ENCODE assay signal across 8 cellular contexts in the genomic region with DNA sequence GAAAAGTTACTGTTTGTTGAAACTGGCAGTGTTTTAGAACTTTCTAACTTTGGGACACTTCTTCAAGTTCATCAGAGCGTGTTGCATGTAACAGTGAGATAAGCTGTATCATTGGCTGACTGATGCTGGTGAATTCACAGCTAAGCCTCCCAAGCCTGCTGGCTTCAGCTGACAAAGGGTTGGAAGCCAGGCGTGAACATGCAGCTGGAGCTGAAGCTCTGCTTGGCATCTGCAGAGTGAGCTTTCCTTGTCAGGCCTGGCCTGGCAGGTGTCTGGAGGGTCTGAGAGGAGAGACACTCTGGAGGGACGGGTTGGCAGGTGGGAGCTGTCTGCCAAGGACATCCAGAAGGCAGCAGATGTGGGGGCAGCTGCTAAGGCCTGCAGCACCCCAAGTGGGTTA. TPM values are rescaled to one million over a fixed set of nuclear protein-coding genes. Genes with fewer than 3 reads are reported as not detected.
A peak's percentile ranks its signal among the peaks of the same experiment; 100 is the strongest.
DNase-seq lines count a peak whose midpoint lies in the region; ATAC-seq and TF ChIP-seq lines count a peak whose summit lies in the region.

No MANE protein-coding gene starts in this region.

- peak overlapping the region; percentile 35 for H2BK20ac ChIP-seq in IMR-90 (ENCODE audit: low read depth, low read length)

- no peaks in the 10 kb centered on the region for H3K9me3 Mint-ChIP-seq in activated CD8-positive, alpha-beta T cell treated with anti-CD3 and anti-CD28 coated beads for 36 hours
- no peaks in the 10 kb centered on the region for H3K9me3 Mint-ChIP-seq in Calu3 (ENCODE audit: low read depth, unreplicated experiment)

- peak overlapping the region; percentile 87 for H3K4me2 ChIP-seq in IMR-90 (ENCODE audit: low read depth, low read length)

- BruUV-seq in IMR-90 (replicated peaks; lab: Mats Ljungman, UMichigan) (no TSS peak), Calu3 (replicated peaks; lab: Mats Ljungman, UMichigan) (no TSS peak)

- H3K9ac ChIP-seq in IMR-90 (ENCODE audit: low read depth, low read length) = peak overlapping the region; percentile 76

- peak overlapping the region; percentile 97 for H3K27ac Mint-ChIP-seq in activated CD8-positive, alpha-beta T cell treated with anti-CD3 and anti-CD28 coated beads for 36 hours
- no peak overlapping the region for H3K27ac Mint-ChIP-seq in Calu3 (ENCODE audit: unreplicated experiment)

- TF ChIP-seq CTCF in BE2C (IDR thresholded peaks at IDR 0.05; ENCODE audit: low read depth, low read length) = no peak
- TF ChIP-seq CTCF in IMR-90 (conservative IDR thresholded peaks at IDR 0.05; ENCODE audit: low read depth, low read length) = no peak
- no peak for TF ChIP-seq CTCF in activated CD8-positive, alpha-beta T cell treated with anti-CD3 and anti-CD28 coated beads for 36 hours (IDR thresholded peaks at IDR 0.05)
- no peak for TF ChIP-seq CTCF in left lung (IDR thresholded peaks at IDR 0.05)
- no peak for TF ChIP-seq CTCF in vagina (IDR thresholded peaks at IDR 0.05)
- TF ChIP-seq CTCF in Calu3 (IDR thresholded peaks at IDR 0.05; ENCODE audit: unreplicated experiment) = no peak

- peak overlapping the region; percentile 91 for H3K4me3 Mint-ChIP-seq in activated CD8-positive, alpha-beta T cell treated with anti-CD3 and anti-CD28 coated beads for 36 hours
- no peak overlapping the region for H3K4me3 Mint-ChIP-seq in Calu3 (ENCODE audit: low read depth, unreplicated experiment)

- 59% methylated on average over 2 of the region's 3 CpGs; no CpG with 5 or more reads in 1 of the 2 experiments for WGBS in IMR-90 (ENCODE audit: extremely low coverage in 2 of 2, insufficient read length in 1 of 2), 2 experiments

- intact Hi-C loops in IMR-90 (cut with micrococcal nuclease) = no loop called here
- intact Hi-C loops in activated CD8-positive, alpha-beta T cell treated with anti-CD3 and anti-CD28 coated beads for 36 hours (cut with micrococcal nuclease) = loop anchor here (5.0 kb wide), 1 partner anchor 81 kb away; no protein-coding TSS in a partner anchor
- intact Hi-C loops in left lung (cut with DNase I) = no loop called here
- intact Hi-C loops in vagina (cut with DNase I) = no loop called here
- intact Hi-C loops in Calu3 (cut with micrococcal nuclease; ENCODE audit: unreplicated experiment) = no loop called here

- CTCF ChIA-PET in IMR-90 (lab: Yijun Ruan, JAX) = interaction anchor here (0.6 kb wide), 1 partner anchor 12 kb away, joined by 5 read pairs; no protein-coding TSS in a partner anchor
- CTCF ChIA-PET in activated CD8-positive, alpha-beta T cell treated with anti-CD3 and anti-CD28 coated beads for 36 hours (lab: Charles Lee) = interaction anchor here (0.7 to 6.4 kb wide), 6 partner anchors 19 to 197 kb away, joined by 3 to 40 read pairs (median 8); a partner anchor contains a TSS
- CTCF ChIA-PET in Calu3 (lab: Charles Lee) = no interaction called here

- no peaks in the 10 kb centered on the region for H3K27me3 Mint-ChIP-seq in activated CD8-positive, alpha-beta T cell treated with anti-CD3 and anti-CD28 coated beads for 36 hours
- H3K27me3 Mint-ChIP-seq in Calu3 (ENCODE audit: unreplicated experiment) = peaks cover 12% of the 10 kb centered on the region

- POLR2A ChIA-PET in IMR-90 (lab: Charles Lee; ENCODE audit: unreplicated experiment) = interaction anchor here (0.6 kb wide), 1 partner anchor 21 kb away, joined by 10 read pairs; no protein-coding TSS in a partner anchor
- POLR2A ChIA-PET in activated CD8-positive, alpha-beta T cell treated with anti-CD3 and anti-CD28 coated beads for 36 hours (lab: Charles Lee) = interaction anchor here (0.7 to 5.8 kb wide), 6 partner anchors 10 to 295 kb away, joined by 3 to 30 read pairs (median 4); a partner anchor contains a TSS

- peaks cover 22% of the 10 kb centered on the region for H4K20me1 ChIP-seq in IMR-90 (ENCODE audit: insufficient read depth, low read length)

- dilution Hi-C loops in IMR-90 (cut with HindIII; ENCODE audit: low sequenced_read_pairs, unreplicated experiment) = no loop called here

- H2BK15ac ChIP-seq in IMR-90 (ENCODE audit: low read depth, low read length) = peak overlapping the region; percentile 29; the same call in 1 of the 3 replicates

- peak overlapping the region; percentile 97 for H3K14ac ChIP-seq in IMR-90 (replicated peaks; ENCODE audit: low read depth, low read length)

- H2AFZ ChIP-seq in IMR-90 (replicated peaks; ENCODE audit: low read length, poor library complexity) = peak overlapping the region; percentile 94

- H3K27ac ChIP-seq in IMR-90 (ENCODE audit: insufficient read depth, low read length) = peak overlapping the region; percentile 89
- peak overlapping the region; percentile 4 to 92 for H3K27ac ChIP-seq in left lung
- peak overlapping the region; percentile 70 for H3K27ac ChIP-seq in vagina

- peaks cover 4% of the 10 kb centered on the region; the same call in 1 of the 2 replicates for H3K4me1 ChIP-seq in BE2C
- H3K4me1 ChIP-seq in IMR-90 (ENCODE audit: control insufficient read depth, insufficient read depth, low read length) = peaks cover 23% of the 10 kb centered on the region
- peaks cover 3 to 86% of the 10 kb centered on the region in 2 donors for H3K4me1 ChIP-seq in left lung
- H3K4me1 ChIP-seq in vagina = peaks cover 23% of the 10 kb centered on the region

- no peaks in the 10 kb centered on the region for H3K36me3 ChIP-seq in BE2C
- peaks cover 4% of the 10 kb centered on the region; the same call in 1 of the 2 replicates for H3K36me3 ChIP-seq in IMR-90 (ENCODE audit: control insufficient read depth, insufficient read depth, low read length)
- H3K36me3 ChIP-seq in left lung = peaks cover 0 to 6% of the 10 kb centered on the region in 2 donors
- H3K36me3 ChIP-seq in vagina = peaks cover 0 to under 1% of the 10 kb centered on the region in 2 donors

- in situ Hi-C loops in IMR-90 (cut with MboI; ENCODE audit: low sequenced_read_pairs) = no loop called here

- peaks cover 14% of the 10 kb centered on the region for H3K36me3 Mint-ChIP-seq in activated CD8-positive, alpha-beta T cell treated with anti-CD3 and anti-CD28 coated beads for 36 hours (ENCODE audit: low read depth)
- no peaks in the 10 kb centered on the region for H3K36me3 Mint-ChIP-seq in Calu3 (ENCODE audit: insufficient read depth, unreplicated experiment)

- H3K23ac ChIP-seq in IMR-90 (ENCODE audit: low read depth, low read length) = peak overlapping the region; percentile 92

- H3K18ac ChIP-seq in IMR-90 (ENCODE audit: low read depth, low read length) = peak overlapping the region; percentile 54

- peaks cover 18 to 54% of the 10 kb centered on the region in 2 experiments for H3K79me1 ChIP-seq in IMR-90 (ENCODE audit: low read depth in 1 of 2, low read length in 2 of 2)

- TF ChIP-seq RAD21 in IMR-90 (IDR thresholded peaks at IDR 0.05; ENCODE audit: low read length) = no peak

- peak overlapping the region; percentile 28 for H4K5ac ChIP-seq in IMR-90 (ENCODE audit: low read depth, low read length)

- TF ChIP-seq POLR2A in IMR-90 (IDR thresholded peaks at IDR 0.05; ENCODE audit: low read depth, low read length) = no peak
- no peak for TF ChIP-seq POLR2A in vagina (IDR thresholded peaks at IDR 0.05)

- peak overlapping the region; percentile 78 for H2AK5ac ChIP-seq in IMR-90 (ENCODE audit: low read depth, low read length)

- H3K9me3 ChIP-seq in BE2C (no peaks in the 10 kb centered on the region), IMR-90 (ENCODE audit: control insufficient read depth, insufficient read depth, low read length) (no peaks in the 10 kb centered on the region), left lung (no peaks in the 10 kb centered on the region), vagina (no peaks in the 10 kb centered on the region)

- peak overlapping the region in 1 of 2 experiments; percentile 92; a peak in 3 of 4 replicates for H4K8ac ChIP-seq in IMR-90 (ENCODE audit: low read depth in 2 of 2, low read length in 2 of 2)

- peak overlapping the region; percentile 67 for H3K4me3 ChIP-seq in BE2C (ENCODE audit: low read depth, low read length)
- H3K4me3 ChIP-seq in IMR-90 (ENCODE audit: insufficient read depth, low read depth, low read length) = peak overlapping the region; percentile 49
- H3K4me3 ChIP-seq in left lung = peak overlapping the region; percentile 4 to 48
- H3K4me3 ChIP-seq in vagina = peak overlapping the region; percentile 28 to 29

- H4K91ac ChIP-seq in IMR-90 (ENCODE audit: insufficient read depth, low read depth, low read length) = peak overlapping the region; percentile 98

- peaks cover 13% of the 10 kb centered on the region for H3K9me1 ChIP-seq in IMR-90 (ENCODE audit: insufficient read depth, low read length)

- H2AK9ac ChIP-seq in IMR-90 (replicated peaks; ENCODE audit: low read depth, low read length, poor library complexity) = peak overlapping the region; percentile 99

- H3K4ac ChIP-seq in IMR-90 (ENCODE audit: low read depth, low read length) = peak overlapping the region; percentile 97

- peak overlapping the region; percentile 99 for H2BK120ac ChIP-seq in IMR-90 (ENCODE audit: low read depth, low read length)

- H3K27me3 ChIP-seq in BE2C (no peaks in the 10 kb centered on the region), IMR-90 (ENCODE audit: control insufficient read depth, insufficient read depth, low read length) (no peaks in the 10 kb centered on the region; the same call in 1 of the 2 replicates), left lung (no peaks in the 10 kb centered on the region), vagina (no peaks in the 10 kb centered on the region)

- peaks cover 77% of the 10 kb centered on the region for H3K4me1 Mint-ChIP-seq in activated CD8-positive, alpha-beta T cell treated with anti-CD3 and anti-CD28 coated beads for 36 hours (ENCODE audit: low read depth)
- H3K4me1 Mint-ChIP-seq in Calu3 (ENCODE audit: low read depth, unreplicated experiment) = no peaks in the 10 kb centered on the region

- peak overlapping the region; percentile 46; the same call in 1 of the 2 replicates for H3K56ac ChIP-seq in IMR-90 (ENCODE audit: extremely low read depth, insufficient read depth, low read length)

- ATAC-seq in IMR-90 (ENCODE audit: low read depth) (no peak), left lung (no peak), GM21786 (IDR thresholded peaks at IDR 0.05; ENCODE audit: unreplicated experiment) (no peak)
- no peak for ATAC-seq in activated CD8-positive, alpha-beta T cell treated with anti-CD3 and anti-CD28 coated beads for 36 hours

- peak; percentile 32 for DNase-seq in BE2C
- DNase-seq in IMR-90 = no peak
- no peak for DNase-seq in activated CD8-positive, alpha-beta T cell treated with anti-CD3 and anti-CD28 coated beads for 36 hours
- no peak for DNase-seq in left lung
- DNase-seq in vagina (ENCODE audit: extremely low spot score in 2 of 2) = peak in 1 of 2 donors; percentile 83
- no peak for DNase-seq in Calu3
- DNase-seq in foreskin melanocyte = no peak

- H2BK5ac ChIP-seq in IMR-90 (ENCODE audit: low read depth, low read length, poor library complexity, severe bottlenecking) = peak overlapping the region; percentile 96

RNA-seq across cellular contexts. Expression of a gene that starts 1.5 kb away (rescaled TPM):
- 11.3 TPM for polyA plus RNA-seq in BE2C (2012; ENCODE audit: insufficient read depth, insufficient read length, low read depth)
- total RNA-seq in IMR-90 (2012; rRNA removed) = 8.1 and 8.6 TPM in 2 replicates
- polyA plus RNA-seq in IMR-90 (2012; rRNA removed) = 10.8 and 12.1 TPM in 2 replicates
- polyA plus RNA-seq in IMR-90 (2012; cell fraction: cytosol; rRNA removed) = 7.4 and 13.3 TPM in 2 replicates
- 19.2 and 26.6 TPM in 2 replicates for polyA plus RNA-seq in IMR-90 (2012; cell fraction: nucleus; rRNA removed; ENCODE audit: low replicate concordance)
- 10 to 100 TPM; 31.1 to 34.2 TPM for total RNA-seq in activated CD8-positive, alpha-beta T cell treated with anti-CD3 and anti-CD28 coated beads for 36 hours
- total RNA-seq in left lung = 10 to 100 TPM; 11.2 to 28.8 TPM
- total RNA-seq in vagina = 20.1 TPM
- 2.1 and 3.1 TPM in 2 replicates for total RNA-seq in Calu3 (2022)
